Comparison of ENCODE assay signal across 8 cellular contexts in the genomic region with DNA sequence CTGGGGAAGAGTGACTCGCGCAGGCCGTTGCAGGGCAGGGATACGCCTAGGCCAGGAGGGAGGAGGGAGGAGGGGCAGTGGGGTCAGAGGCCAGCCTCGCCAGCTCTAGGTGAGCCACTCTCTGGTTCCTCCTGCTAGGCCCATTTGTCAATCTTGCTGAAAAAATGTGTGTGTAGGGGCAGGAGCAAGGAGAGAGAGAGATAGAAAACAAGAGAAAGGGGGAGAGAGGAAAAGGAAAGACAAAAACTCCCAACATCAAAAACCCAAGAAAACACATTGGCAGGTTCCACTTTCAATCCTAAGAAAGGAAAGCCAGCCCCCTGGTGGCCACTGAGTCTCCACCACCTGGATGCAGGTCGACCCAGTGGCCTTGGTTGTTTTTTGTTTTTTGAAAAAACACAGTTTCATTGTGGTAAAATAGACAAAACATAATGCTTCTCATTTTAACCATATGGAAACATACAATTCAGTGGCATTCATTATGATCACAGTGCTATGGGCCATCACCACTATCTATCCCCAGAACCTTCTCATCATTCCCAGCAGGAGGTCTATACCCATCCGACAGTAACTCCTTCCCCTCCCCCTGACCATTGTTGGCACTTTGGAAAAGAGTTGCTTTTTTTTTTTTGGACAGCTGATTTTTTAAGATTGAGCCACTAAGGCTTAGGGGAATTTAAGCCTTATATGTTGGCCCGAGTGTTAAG. TPM values are rescaled to one million over a fixed set of nuclear protein-coding genes. Genes with fewer than 3 reads are reported as not detected.
DNase-seq lines count a peak whose midpoint lies in the region; ATAC-seq and TF ChIP-seq lines count a peak whose summit lies in the region.

No MANE protein-coding gene starts in this region.

- H3K4me1 Mint-ChIP-seq in endodermal cell = peaks cover 4% of the 10 kb centered on the region

- no peak overlapping the region for H3K4me3 Mint-ChIP-seq in endodermal cell

- DNase-seq in A172 (ENCODE audit: low spot score) (peak; percentile 50), EH (ENCODE audit: low read depth) (peak; percentile 52), NCI-H2227 (lab: John Stamatoyannopoulos, UW; ENCODE audit: unreplicated experiment) (peak; percentile 54), endodermal cell (peak; percentile 86), psoas muscle (peak; percentile 15 to 26), dedifferentiated amniotic fluid mesenchymal stem cell (ENCODE audit: extremely low spot score) (no peak), GOT3 (lab: John Stamatoyannopoulos, UW) (no peak), NCI-H187 treated with DMSO at 0.1 percent for 48 hours (lab: John Stamatoyannopoulos, UW) (no peak)

- H3K9ac ChIP-seq in endodermal cell (ENCODE audit: extremely low read depth, low read length, poor library complexity, severe bottlenecking) = no peak overlapping the region

- peaks cover 2% of the 10 kb centered on the region for H3K36me3 Mint-ChIP-seq in endodermal cell (ENCODE audit: low read depth)

- no peak overlapping the region for H3K4me3 ChIP-seq in endodermal cell (ENCODE audit: low read length)
- no peak overlapping the region for H3K4me3 ChIP-seq in psoas muscle

- TF ChIP-seq CTCF in endodermal cell (conservative IDR thresholded peaks at IDR 0.05) (peak; percentile 94), psoas muscle (IDR thresholded peaks at IDR 0.05) (peak; percentile 42)

- H3K27ac ChIP-seq in endodermal cell (ENCODE audit: low read depth, low read length) = no peak overlapping the region
- H3K27ac ChIP-seq in psoas muscle = no peak overlapping the region

- H3K27me3 Mint-ChIP-seq in endodermal cell (ENCODE audit: insufficient read depth) = no peaks in the 10 kb centered on the region

- H3K27ac Mint-ChIP-seq in endodermal cell = peak overlapping the region; percentile 77

- H3K9me3 Mint-ChIP-seq in endodermal cell = no peaks in the 10 kb centered on the region

- H3K27me3 ChIP-seq in endodermal cell (ENCODE audit: control insufficient read depth, insufficient read depth, low read length, poor library complexity, severe bottlenecking) = no peaks in the 10 kb centered on the region
- H3K27me3 ChIP-seq in psoas muscle (ENCODE audit: insufficient read depth in 3 of 3, low read length in 2 of 3) = no peaks in the 10 kb centered on the region

- H3K4me1 ChIP-seq in endodermal cell (ENCODE audit: control insufficient read depth, insufficient read depth, low read length) (no peaks in the 10 kb centered on the region), psoas muscle (no peaks in the 10 kb centered on the region)

- no peak for ATAC-seq in psoas muscle

- 83 to 84% methylated on average over 1 to 7 of the region's 8 CpGs for WGBS in endodermal cell (ENCODE audit: insufficient coverage in 1 of 2, insufficient read length in 1 of 2), 2 experiments
- 65 to 70% (median 70%) methylated on average over 8 of the region's 8 CpGs for WGBS in psoas muscle, 3 donors

- intact Hi-C loops in psoas muscle (cut with DNase I) = loop anchor here in 1 of 2 donors (5.0 kb wide), 1 partner anchor 1744 kb away; no protein-coding TSS in a partner anchor

- H3K36me3 ChIP-seq in endodermal cell (ENCODE audit: control insufficient read depth, insufficient read depth, low read length) (peaks cover 5% of the 10 kb centered on the region), psoas muscle (ENCODE audit: insufficient read depth in 1 of 2, low read depth in 1 of 2) (no peaks in the 10 kb centered on the region)

- H3K9me3 ChIP-seq in endodermal cell (ENCODE audit: control insufficient read depth, low read length) = no peaks in the 10 kb centered on the region
- no peaks in the 10 kb centered on the region for H3K9me3 ChIP-seq in psoas muscle

RNA-seq across cellular contexts. Expression of a gene that starts 10.9 kb away (rescaled TPM):
- total RNA-seq in A172 (2014; rRNA removed; shearing (Covaris generic)) = not detected in 2 replicates
- total RNA-seq in endodermal cell (1 to 10 TPM; 1.6 to 1.7 TPM), psoas muscle (not detected)
- not detected for polyA plus RNA-seq in endodermal cell (2013, experiment 1 of 2)
- not detected for polyA plus RNA-seq in endodermal cell (2013, experiment 2 of 2)
- polyA plus RNA-seq in psoas muscle = under 1 TPM in 1 of 3 donors, not detected in 2; 0.32 TPM

RNA-seq across cellular contexts. Expression of a gene that starts 14.5 kb away (rescaled TPM):
- 0.05 TPM in 1 of 2 replicates, not detected in the other for total RNA-seq in A172 (2014; rRNA removed; shearing (Covaris generic))
- total RNA-seq in endodermal cell (1 to 10 TPM; 2.4 to 2.7 TPM), psoas muscle (1 to 10 TPM; 2.3 to 3.0 (median 2.8) TPM)
- polyA plus RNA-seq in endodermal cell (2013, experiment 1 of 2) = 2.1 TPM
- polyA plus RNA-seq in endodermal cell (2013, experiment 2 of 2) = 1.7 TPM
- 1 to 10 TPM in 2 of 3 donors, under 1 TPM in 1; 0.62 to 1.1 (median 1.0) TPM for polyA plus RNA-seq in psoas muscle

RNA-seq across cellular contexts. Expression of a gene that starts 46.8 kb away (rescaled TPM):
- total RNA-seq in A172 (2014; rRNA removed; shearing (Covaris generic)) = 15.2 and 18.3 TPM in 2 replicates
- total RNA-seq in endodermal cell (10 to 100 TPM; 17.5 to 21.5 TPM), psoas muscle (1 to 10 TPM in 2 of 4 donors, under 1 TPM in 2; 0.88 to 1.8 (median 1.1) TPM)
- polyA plus RNA-seq in endodermal cell (2013, experiment 1 of 2) = 12.3 TPM
- 14.8 TPM for polyA plus RNA-seq in endodermal cell (2013, experiment 2 of 2)
- polyA plus RNA-seq in psoas muscle = under 1 TPM; 0.59 to 0.67 (median 0.64) TPM

Comparison
In these comparisons a context has a peak if more than half of its experiments do, and no peak if none do; other contexts are left out.
1. DNase-seq: peak in A172 (single experiment), EH (single experiment), NCI-H2227 (single experiment), endodermal cell (single experiment) and psoas muscle (2 of 2); none in dedifferentiated amniotic fluid mesenchymal stem cell (single experiment), GOT3 (single experiment) and NCI-H187 treated with DMSO at 0.1 percent for 48 hours (single experiment).